ENCODE assay signal across 26 cellular contexts in genomic region chr1:189205863-189206262, GRCh38.
DNase-seq lines count a peak whose midpoint lies in the region; ATAC-seq, FAIRE-seq and TF ChIP-seq lines count a peak whose summit lies in the region.
"Had no signal": no experiment of that assay in that cellular context is flagged by ENCODE, and none has a peak within 500 bp of the region (broad histone marks: within the 10 kb centered on the region; RNA-seq: fewer than 3 reads in every experiment).

No MANE protein-coding gene starts in this region.

- peaks cover 7 to 12% of the 10 kb centered on the region in 2 donors for H3K9me3 Mint-ChIP-seq in natural killer cell

- FAIRE-seq in A549 (lab: Jason Lieb, UNC) = no peak
- FAIRE-seq: GM12892, RCC 7860 had no signal

- H3K36me3 Mint-ChIP-seq in natural killer cell = no peaks in the 10 kb centered on the region
- H3K36me3 Mint-ChIP-seq: CD4-positive, alpha-beta memory T cell had no signal

- H3K27ac Mint-ChIP-seq in natural killer cell = no peak overlapping the region
- H3K27ac Mint-ChIP-seq: CD4-positive, alpha-beta memory T cell; GM23338; IgD-negative memory B cell had no signal

- H3K79me2 ChIP-seq in MM.1S (ENCODE audit: low read length) = no peaks in the 10 kb centered on the region
- H3K79me2 ChIP-seq in SU-DHL-6 (ENCODE audit: insufficient read depth, low read length) = no peaks in the 10 kb centered on the region

- H2AFZ ChIP-seq in MM.1S (ENCODE audit: low read length) (no peak overlapping the region), SU-DHL-6 (ENCODE audit: low read depth, low read length, severe bottlenecking) (peak overlapping the region; percentile 64)
- H2AFZ ChIP-seq: GM23338 had no signal

- no peak overlapping the region for H3K27ac ChIP-seq in A549
- H3K27ac ChIP-seq in MM.1S (ENCODE audit: low read length) = no peak overlapping the region
- no peak overlapping the region for H3K27ac ChIP-seq in SU-DHL-6 (ENCODE audit: low read depth, low read length)
- no peak overlapping the region for H3K27ac ChIP-seq in RWPE1
- H3K27ac ChIP-seq: 22Rv1; BLaER1 treated with 17β-estradiol and CSF1 and Interleukin-3, amounts not matched to agents 10 nM and 100 nM had no signal

- CTCF ChIA-PET in A549 (lab: Yijun Ruan, JAX) = no interaction called here
- CTCF ChIA-PET in RWPE1 (lab: Yijun Ruan, JAX) = interaction anchor here (0.9 kb wide), 1 partner anchor 9 kb away, joined by 3 read pairs; no protein-coding TSS in a partner anchor

- no peak for TF ChIP-seq EP300 in A549 (IDR thresholded peaks at IDR 0.05)

- H3K36me3 ChIP-seq in MM.1S (replicated peaks; ENCODE audit: insufficient read depth, low read length) = no peaks in the 10 kb centered on the region
- no peaks in the 10 kb centered on the region for H3K36me3 ChIP-seq in SU-DHL-6 (ENCODE audit: low read length)
- H3K36me3 ChIP-seq: BLaER1 treated with 17β-estradiol and CSF1 and Interleukin-3, amounts not matched to agents 10 nM and 100 nM had no signal

- H3K4me2 ChIP-seq in A549 (peak overlapping the region; percentile 21; the same call in 2 of the 3 replicates), MM.1S (ENCODE audit: low read depth, low read length) (no peak overlapping the region), SU-DHL-6 (ENCODE audit: low read depth, low read length, poor library complexity, severe bottlenecking) (peak overlapping the region; percentile 28)
- H3K4me2 ChIP-seq: BLaER1 treated with 17β-estradiol and CSF1 and Interleukin-3, amounts not matched to agents 10 nM and 100 nM; GM23338 had no signal

- ATAC-seq in A549 (no peak), natural killer cell (no peak)
- ATAC-seq: GM23338, HCT116 had no signal

- 12% methylated on average over 2 of the region's 2 CpGs for WGBS in A549 (ENCODE audit: missing lambda C conversion rate)

- no peak for TF ChIP-seq RAD21 in A549 (conservative IDR thresholded peaks at IDR 0.05 in 1 of 2, IDR thresholded peaks at IDR 0.05 in 1 of 2)

- no peaks in the 10 kb centered on the region for H3K27me3 ChIP-seq in MM.1S (replicated peaks; ENCODE audit: insufficient read depth, low read length)
- no peaks in the 10 kb centered on the region for H3K27me3 ChIP-seq in SU-DHL-6 (ENCODE audit: low read length)
- H3K27me3 ChIP-seq: BLaER1 treated with 17β-estradiol and CSF1 and Interleukin-3, amounts not matched to agents 10 nM and 100 nM had no signal

- H3K9me3 ChIP-seq in A549 = no peaks in the 10 kb centered on the region
- H3K9me3 ChIP-seq in MM.1S (replicated peaks; ENCODE audit: insufficient read depth, low read length) = no peaks in the 10 kb centered on the region
- H3K9me3 ChIP-seq in SU-DHL-6 (ENCODE audit: insufficient read depth, low read length) = no peaks in the 10 kb centered on the region
- H3K9me3 ChIP-seq: BLaER1 treated with 17β-estradiol and CSF1 and Interleukin-3, amounts not matched to agents 10 nM and 100 nM; Caco-2 had no signal

- 0 out of 2 replicates have a peak, but pooled peaks cover 3% of the 10 kb centered on the region for H3K9me2 ChIP-seq in MM.1S (replicated peaks; ENCODE audit: insufficient read depth, low read length)
- H3K9me2 ChIP-seq in SU-DHL-6 (replicated peaks; ENCODE audit: insufficient read depth, low read length) = no peaks in the 10 kb centered on the region

- H3K4me3 ChIP-seq in A549 = no peak overlapping the region
- no peak overlapping the region for H3K4me3 ChIP-seq in MM.1S (ENCODE audit: low read length)
- H3K4me3 ChIP-seq in SU-DHL-6 (ENCODE audit: insufficient read depth, low read length, poor library complexity, severe bottlenecking) = no peak overlapping the region
- H3K4me3 ChIP-seq in foreskin fibroblast (ENCODE audit: low read depth in 1 of 2, low read length in 2 of 2) = no peak overlapping the region
- H3K4me3 ChIP-seq: BLaER1 treated with 17β-estradiol and CSF1 and Interleukin-3, amounts not matched to agents 10 nM and 100 nM; GM23338 had no signal

- H3K9ac ChIP-seq in MM.1S (ENCODE audit: low read length) (no peak overlapping the region), SU-DHL-6 (ENCODE audit: low read length) (no peak overlapping the region)
- H3K9ac ChIP-seq: BLaER1 treated with 17β-estradiol and CSF1 and Interleukin-3, amounts not matched to agents 10 nM and 100 nM had no signal

- H3K4me1 Mint-ChIP-seq in natural killer cell = no peaks in the 10 kb centered on the region
- H3K4me1 Mint-ChIP-seq: CD4-positive, alpha-beta memory T cell; GM23338; IgD-negative memory B cell had no signal

- no peak overlapping the region for H3K4me3 Mint-ChIP-seq in natural killer cell
- H3K4me3 Mint-ChIP-seq: CD4-positive, alpha-beta memory T cell; GM23338; IgD-negative memory B cell had no signal

- intact Hi-C loops in natural killer cell (cut with micrococcal nuclease) = no loop called here

- no peaks in the 10 kb centered on the region for H3K4me1 ChIP-seq in A549
- H3K4me1 ChIP-seq in MM.1S (ENCODE audit: low read length) = no peaks in the 10 kb centered on the region
- H3K4me1 ChIP-seq: BLaER1 treated with 17β-estradiol and CSF1 and Interleukin-3, amounts not matched to agents 10 nM and 100 nM; Caco-2 had no signal

- TF ChIP-seq CTCF in A549 (IDR thresholded peaks at IDR 0.05) (no peak), MM.1S (IDR thresholded peaks at IDR 0.05; ENCODE audit: low read length) (no peak), SU-DHL-6 (IDR thresholded peaks at IDR 0.05; ENCODE audit: insufficient read depth, low read length, poor library complexity, severe bottlenecking) (no peak), foreskin fibroblast (IDR thresholded peaks at IDR 0.05; ENCODE audit: low read depth, low read length) (no peak), RWPE1 (conservative IDR thresholded peaks at IDR 0.05; ENCODE audit: low read depth) (no peak), natural killer cell (IDR thresholded peaks at IDR 0.05) (no peak)

- no peaks in the 10 kb centered on the region for H3F3A ChIP-seq in MM.1S (ENCODE audit: insufficient read depth, low read length)
- no peaks in the 10 kb centered on the region; the same call in 1 of the 2 replicates for H3F3A ChIP-seq in SU-DHL-6 (ENCODE audit: insufficient read depth)

- H3K27me3 Mint-ChIP-seq in natural killer cell (ENCODE audit: low read depth in 2 of 2) = no peaks in the 10 kb centered on the region
- H3K27me3 Mint-ChIP-seq: CD4-positive, alpha-beta memory T cell; IgD-negative memory B cell had no signal

- no peaks in the 10 kb centered on the region for H4K20me1 ChIP-seq in MM.1S (ENCODE audit: insufficient read depth, low read length)
- no peaks in the 10 kb centered on the region for H4K20me1 ChIP-seq in SU-DHL-6 (ENCODE audit: low read depth, low read length)
- H4K20me1 ChIP-seq: BLaER1 treated with 17β-estradiol and CSF1 and Interleukin-3, amounts not matched to agents 10 nM and 100 nM had no signal

- DNase-seq in A549 (ENCODE audit: low read depth in 1 of 2, low spot score in 1 of 2) (peak in 1 of 2 experiments; percentile 6), MM.1S (peak; percentile 3), foreskin fibroblast (peak; percentile 2 to 19), RWPE1 (ENCODE audit: low spot score) (no peak), natural killer cell (no peak), NCI-H146 treated with DMSO at 0.1 percent for 48 hours (lab: John Stamatoyannopoulos, UW; ENCODE audit: unreplicated experiment) (no peak)
- no peak for DNase-seq in activated CD8-positive, alpha-beta memory T cell treated with anti-CD3 and anti-CD28 coated beads for 24 hours
- DNase-seq: Caco-2; CD4-positive, alpha-beta memory T cell; DND-41; MV-4-11; NCI-H1105 treated with DMSO at 0.1 percent for 48 hours; NCI-H1694; NCI-H2081; NCI-H2171 treated with DMSO at 0.1 percent for 48 hours; NCI-H446; NCI-H526; SHP77 had no signal

- POLR2A ChIA-PET in A549 (lab: Yijun Ruan, JAX) = no interaction called here
- POLR2A ChIA-PET in RWPE1 (lab: Yijun Ruan, JAX; ENCODE audit: low non-redundant PET) = no interaction called here

- no peak for TF ChIP-seq POLR2A in A549 (IDR thresholded peaks at IDR 0.05; ENCODE audit: low read length)

TF ChIP-seq in A549, 52 proteins besides CTCF, POLR2A, EP300 and RAD21:
- no peak for TF ChIP-seq EHF (CRISPR knock-in tag; IDR thresholded peaks at IDR 0.05)
- TF ChIP-seq ZSCAN20 (CRISPR knock-in tag; IDR thresholded peaks at IDR 0.05) = no peak
- TF ChIP-seq HES2 (IDR thresholded peaks at IDR 0.05) = no peak

Comparison
In these comparisons a context has a peak if more than half of its experiments do, and no peak if none do; other contexts are left out.
1. DNase-seq: peak in MM.1S (single experiment) and foreskin fibroblast (2 of 2); none in RWPE1 (single experiment), natural killer cell (single experiment), NCI-H146 treated with DMSO at 0.1 percent for 48 hours (single experiment) and activated CD8-positive, alpha-beta memory T cell treated with anti-CD3 and anti-CD28 coated beads for 24 hours (single experiment).